ENCODE assay signal across 9 cellular contexts in genomic region chr3:108818404-108818803, GRCh38. TPM values are rescaled to one million over a fixed set of nuclear protein-coding genes. Genes with fewer than 3 reads are reported as not detected.
DNase-seq lines count a peak whose midpoint lies in the region; ATAC-seq lines count a peak whose summit lies in the region.
"Had no signal": no experiment of that assay in that cellular context is flagged by ENCODE, and none has a peak within 500 bp of the region (broad histone marks: within the 10 kb centered on the region; RNA-seq: fewer than 3 reads in every experiment).

No MANE protein-coding gene starts in this region.

- DNase-seq in activated gamma-delta T cell treated with Interleukin-2 at 50 U/mL for 16 hours = peak; percentile 54
- no peak for DNase-seq in activated gamma-delta T cell (lab: John Stamatoyannopoulos, UW)
- peak; percentile 41 for DNase-seq in NCI-H524 treated with DMSO at 0.1 percent for 48 hours (lab: John Stamatoyannopoulos, UW)
- peak; percentile 40 for DNase-seq in activated T-cell treated with anti-CD3 and anti-CD28 coated beads for 1 hour (ENCODE audit: low read depth)
- peak; percentile 64 for DNase-seq in iPS-NIHi7 (ENCODE audit: extremely low spot score)
- DNase-seq in posterior vena cava (ENCODE audit: low spot score) = no peak
- no peak for DNase-seq in germinal center (ENCODE audit: low spot score)

- intact Hi-C loops in posterior vena cava (cut with DNase I) = no loop called here

- peak; percentile 66 for ATAC-seq in HG02943 (IDR thresholded peaks at IDR 0.05; ENCODE audit: low read depth, unreplicated experiment)

RNA-seq across cellular contexts. Expression of gene TRAT1, which starts 4.2 kb away (rescaled TPM):
- total RNA-seq in posterior vena cava = 1 to 10 TPM in 1 of 2 donors, under 1 TPM in 1; 0.62 to 1.3 TPM
- total RNA-seq: Daoy had no signal

Comparison
In these comparisons a context has a peak if more than half of its experiments do, and no peak if none do; other contexts are left out.
1. DNase-seq: peak in activated gamma-delta T cell treated with Interleukin-2 at 50 U/mL for 16 hours (single experiment), NCI-H524 treated with DMSO at 0.1 percent for 48 hours (single experiment), activated T-cell treated with anti-CD3 and anti-CD28 coated beads for 1 hour (single experiment) and iPS-NIHi7 (single experiment); none in activated gamma-delta T cell (single experiment), posterior vena cava (single experiment) and germinal center (single experiment).